8 cellular contexts compared by ENCODE assay signal in genomic region chr5:17219006-17219422, GRCh38. TPM values are rescaled to one million over a fixed set of nuclear protein-coding genes. Genes with fewer than 3 reads are reported as not detected.
A peak's percentile ranks its signal among the peaks of the same experiment; 100 is the strongest.
DNase-seq lines count a peak whose midpoint lies in the region; ATAC-seq, FAIRE-seq and TF ChIP-seq lines count a peak whose summit lies in the region.

No MANE protein-coding gene starts in this region.

- no peak for TF ChIP-seq EP300 in transverse colon (IDR thresholded peaks at IDR 0.05; ENCODE audit: low read depth)

- H3K4me1 ChIP-seq in BE2C = peaks cover 11% of the 10 kb centered on the region
- no peaks in the 10 kb centered on the region for H3K4me1 ChIP-seq in right lobe of liver
- H3K4me1 ChIP-seq in transverse colon = peaks cover 0 to 25% (median 20%) of the 10 kb centered on the region in 4 donors

- peaks cover 68% of the 10 kb centered on the region for H3K4me1 Mint-ChIP-seq in brain

- H3K9me3 Mint-ChIP-seq in brain = peaks cover 0 to 6% (median 4%) of the 10 kb centered on the region in 5 experiments

- H3K27ac ChIP-seq in right lobe of liver (no peak overlapping the region), transverse colon (peak overlapping the region in 2 of 4 donors; percentile 64 to 70)

- no peaks in the 10 kb centered on the region for H3K9me3 ChIP-seq in BE2C
- no peaks in the 10 kb centered on the region for H3K9me3 ChIP-seq in right lobe of liver
- H3K9me3 ChIP-seq in transverse colon = no peaks in the 10 kb centered on the region

- intact Hi-C loops in right lobe of liver (cut with DNase I) (loop anchor here in 1 of 2 donors (10.0 kb wide), 1 partner anchor 1076 kb away; no protein-coding TSS in a partner anchor), transverse colon (cut with DNase I; ENCODE audit: low total_unique reads) (no loop called here)

- in situ Hi-C loops in transverse colon (cut with MboI; ENCODE audit: low pct_ligation_motif_present in 1 of 4, low pct_unique_long_range_greater_than_20kb in 1 of 4, low sequenced_read_pairs in 3 of 4) = loop anchor here in 3 of 4 donors (10.0 kb wide), 3 partner anchors 1076 to 1096 kb away; no protein-coding TSS in a partner anchor

- no peak for TF ChIP-seq CTCF in BE2C (IDR thresholded peaks at IDR 0.05; ENCODE audit: low read depth, low read length)
- no peak for TF ChIP-seq CTCF in brain (conservative IDR thresholded peaks at IDR 0.05)
- no peak for TF ChIP-seq CTCF in right lobe of liver (IDR thresholded peaks at IDR 0.05)
- TF ChIP-seq CTCF in transverse colon (IDR thresholded peaks at IDR 0.05) = no peak
- TF ChIP-seq CTCF in D721Med (IDR thresholded peaks at IDR 0.05; ENCODE audit: insufficient read depth, missing control alignments) = no peak

- H3K4me3 ChIP-seq in BE2C (ENCODE audit: low read depth, low read length) (peak overlapping the region; percentile 96), right lobe of liver (peak overlapping the region; percentile 35 to 50 (median 41)), transverse colon (peak overlapping the region in 3 of 4 donors; percentile 50 to 64 (median 51))

- peak overlapping the region; percentile 90 to 100 (median 94) for H3K4me3 Mint-ChIP-seq in brain

- DNase-seq in BE2C (peak; percentile 81), GM19238 (ENCODE audit: insufficient read length, low spot score) (peak; percentile 10), LHCN-M2 (ENCODE audit: low read depth) (peak; percentile 35), right lobe of liver (peak in 1 of 3 donors; percentile 37), transverse colon (no peak), D721Med (ENCODE audit: insufficient read length, low spot score) (no peak)
- no peak for DNase-seq in stimulated activated CD4-positive, alpha-beta T cell treated with anti-CD3 and anti-CD28 coated beads, Interleukin-1b, Interleukin-23, amount 100 ng/mL, for 48 hours

- peaks cover 5% of the 10 kb centered on the region for H3K27me3 Mint-ChIP-seq in brain

- ATAC-seq in right lobe of liver = no peak

- 11% methylated on average over 12 of the region's 20 CpGs for WGBS in right lobe of liver (ENCODE audit: insufficient coverage, low coverage, low lambda C conversion rate, missing lambda C conversion rate)
- WGBS in transverse colon (ENCODE audit: low coverage in 1 of 2), 2 donors = 19 to 36% methylated on average over 8 to 20 of the region's 20 CpGs

- peak overlapping the region; percentile 93 to 100 (median 100) for H3K27ac Mint-ChIP-seq in brain

- no peak for TF ChIP-seq POLR2A in right lobe of liver (IDR thresholded peaks at IDR 0.05)
- TF ChIP-seq POLR2A in transverse colon (IDR thresholded peaks at IDR 0.05) = no peak

- H3K36me3 Mint-ChIP-seq in brain = peaks cover 45% of the 10 kb centered on the region

- H3K36me3 ChIP-seq in BE2C (peaks cover 17% of the 10 kb centered on the region), right lobe of liver (no peaks in the 10 kb centered on the region), transverse colon (no peaks in the 10 kb centered on the region)

- no peak for FAIRE-seq in D721Med (lab: Jason Lieb, UNC)

- H3K27me3 ChIP-seq in BE2C (no peaks in the 10 kb centered on the region), right lobe of liver (no peaks in the 10 kb centered on the region), transverse colon (peaks cover 38% of the 10 kb centered on the region)

RNA-seq across cellular contexts. Expression of gene BASP1, which starts 1.6 kb away (rescaled TPM):
- 319 TPM for polyA plus RNA-seq in BE2C (2012; ENCODE audit: insufficient read depth, insufficient read length, low read depth)
- 155 and 164 TPM in 2 replicates for total RNA-seq in LHCN-M2 (2014; rRNA removed)
- 102 TPM for polyA plus RNA-seq in LHCN-M2 (2012)
- 358 TPM for polyA plus RNA-seq in brain (ENCODE audit: insufficient read depth, low read depth, low replicate concordance)
- 10 to 100 TPM in 1 of 6 experiments, 1 to 10 TPM in 5; 2.6 to 11.2 (median 4.7) TPM for total RNA-seq in right lobe of liver
- total RNA-seq in transverse colon = 10 to 100 TPM in 2 of 4 donors, 1 to 10 TPM in 2; 1.5 to 36.4 (median 9.2) TPM

Comparison
In these comparisons a context has a peak if more than half of its experiments do, and no peak if none do; other contexts are left out.
1. DNase-seq: peak in BE2C (single experiment), GM19238 (single experiment) and LHCN-M2 (single experiment); none in transverse colon (single experiment), stimulated activated CD4-positive, alpha-beta T cell treated with anti-CD3 and anti-CD28 coated beads, Interleukin-1b, Interleukin-23, amount 100 ng/mL, for 48 hours (single experiment) and D721Med (single experiment).
2. H3K4me3 ChIP-seq: peak in every context shown above with its lines; median percentile 96 in BE2C; 51 in transverse colon; 41 in right lobe of liver.